In genomic region chr9:99824378-99825157, GRCh38 we compare ENCODE assay signal across 8 cellular contexts. TPM values are rescaled to one million over a fixed set of nuclear protein-coding genes. Genes with fewer than 3 reads are reported as not detected.
DNase-seq lines count a peak whose midpoint lies in the region; ATAC-seq and TF ChIP-seq lines count a peak whose summit lies in the region.

No MANE protein-coding gene starts in this region.

- peaks cover 30 to 73% (median 48%) of the 10 kb centered on the region in 7 donors for H3K4me1 Mint-ChIP-seq in naive thymus-derived CD4-positive, alpha-beta T cell

- no peaks in the 10 kb centered on the region for H3K79me2 ChIP-seq in KMS-11 (ENCODE audit: insufficient read depth, low read depth)

- no peak for ATAC-seq in naive thymus-derived CD4-positive, alpha-beta T cell
- ATAC-seq in GM21447 (IDR thresholded peaks at IDR 0.05; ENCODE audit: unreplicated experiment), result no peak

- peaks cover 0 to 7% (median 0%) of the 10 kb centered on the region in 5 donors for H3K36me3 Mint-ChIP-seq in naive thymus-derived CD4-positive, alpha-beta T cell

- H3K9me3 ChIP-seq in naive thymus-derived CD4-positive, alpha-beta T cell (ENCODE audit: control insufficient read depth in 2 of 3, low read length in 3 of 3), result no peaks in the 10 kb centered on the region
- H3K9me3 ChIP-seq in thymus (ENCODE audit: control insufficient read depth), result peaks cover 2% of the 10 kb centered on the region

- CTCF ChIA-PET in naive thymus-derived CD4-positive, alpha-beta T cell (lab: Charles Lee), result interaction anchor here (0.6 to 1.3 kb wide), 2 partner anchors 14 to 109 kb away, joined by 3 to 4 read pairs; no protein-coding TSS in a partner anchor

- POLR2A ChIA-PET in naive thymus-derived CD4-positive, alpha-beta T cell (lab: Charles Lee), result no interaction called here

- peak overlapping the region; percentile 97 for H3K4me2 ChIP-seq in KMS-11

- DNase-seq in Daoy (ENCODE audit: low read depth) (peak; percentile 55), epidermal melanocyte (ENCODE audit: insufficient read length, low spot score) (peak; percentile 72), NCI-H1092 (lab: John Stamatoyannopoulos, UW) (no peak)
- peak; percentile 33 to 40 for DNase-seq in activated CD8-positive, alpha-beta memory T cell treated with anti-CD3 and anti-CD28 coated beads for 4 hours (ENCODE audit: low read depth in 2 of 2)
- DNase-seq in naive thymus-derived CD4-positive, alpha-beta T cell, result peak; percentile 54 to 77 (median 61)

- peaks cover 0 to 2% (median 0%) of the 10 kb centered on the region in 11 donors for H3K9me3 Mint-ChIP-seq in naive thymus-derived CD4-positive, alpha-beta T cell

- intact Hi-C loops in naive thymus-derived CD4-positive, alpha-beta T cell (cut with micrococcal nuclease), result loop anchor here (1.0 to 10.0 kb wide), 11 partner anchors 43 to 1840 kb away; partner anchors contain the start of genes ANP32B (in 1 of the 2) and TEX10 (in 1 of the 2)

- no peak overlapping the region for H3K9ac ChIP-seq in KMS-11

- H3K27me3 ChIP-seq in KMS-11 (ENCODE audit: insufficient read depth, low read depth) (peaks cover 24% of the 10 kb centered on the region), thymus (ENCODE audit: control insufficient read depth, insufficient read depth) (peaks cover 79% of the 10 kb centered on the region)
- H3K27me3 ChIP-seq in naive thymus-derived CD4-positive, alpha-beta T cell (ENCODE audit: control insufficient read depth in 2 of 2, insufficient read depth in 2 of 2, low read length in 2 of 2), result peaks cover 6 to 21% of the 10 kb centered on the region in 2 donors

- WGBS in thymus, result 2% methylated on average over 56 of the region's 56 CpGs

- no peak overlapping the region for H3K27ac ChIP-seq in KMS-11
- no peak overlapping the region for H3K27ac ChIP-seq in naive thymus-derived CD4-positive, alpha-beta T cell (ENCODE audit: low read depth, low read length)
- no peak overlapping the region for H3K27ac ChIP-seq in thymus (ENCODE audit: low read depth)

- TF ChIP-seq CTCF in KMS-11 (conservative IDR thresholded peaks at IDR 0.05; ENCODE audit: low read depth, low read length), result peak; percentile 59; the same call in 1 of the 2 replicates

- H3K27ac Mint-ChIP-seq in naive thymus-derived CD4-positive, alpha-beta T cell, result peak overlapping the region in 5 of 9 donors; percentile 36 to 99 (median 64)

- H3K36me3 ChIP-seq in KMS-11 (ENCODE audit: insufficient read depth), result no peaks in the 10 kb centered on the region
- no peaks in the 10 kb centered on the region for H3K36me3 ChIP-seq in naive thymus-derived CD4-positive, alpha-beta T cell (ENCODE audit: control insufficient read depth in 2 of 3, insufficient read depth in 3 of 3, low read length in 3 of 3)
- H3K36me3 ChIP-seq in thymus (ENCODE audit: control insufficient read depth, insufficient read depth), result no peaks in the 10 kb centered on the region

- H3K4me1 ChIP-seq in KMS-11 (ENCODE audit: low read depth, poor library complexity, severe bottlenecking) (peaks cover 3% of the 10 kb centered on the region), thymus (ENCODE audit: control insufficient read depth, insufficient read depth, low read length) (peaks cover 23% of the 10 kb centered on the region)
- peaks cover 20 to 41% of the 10 kb centered on the region in 2 donors for H3K4me1 ChIP-seq in naive thymus-derived CD4-positive, alpha-beta T cell (ENCODE audit: control insufficient read depth in 2 of 2, insufficient read depth in 2 of 2, low read length in 2 of 2)

- H3K4me3 ChIP-seq in KMS-11 (IDR thresholded peaks at IDR 0.05; ENCODE audit: insufficient read depth, low read depth, low read length) (no peak overlapping the region), thymus (ENCODE audit: low read length) (peak overlapping the region; percentile 80)
- peak overlapping the region; percentile 85 for H3K4me3 ChIP-seq in naive thymus-derived CD4-positive, alpha-beta T cell (ENCODE audit: low read length)

- H4K20me1 ChIP-seq in KMS-11 (ENCODE audit: insufficient read depth), result no peaks in the 10 kb centered on the region

- H2AFZ ChIP-seq in KMS-11 (ENCODE audit: low read depth), result peak overlapping the region; percentile 95

- peak overlapping the region; percentile 87 to 98 (median 96) for H3K4me3 Mint-ChIP-seq in naive thymus-derived CD4-positive, alpha-beta T cell

- H3K27me3 Mint-ChIP-seq in naive thymus-derived CD4-positive, alpha-beta T cell, result peaks cover 57 to 74% (median 68%) of the 10 kb centered on the region in 5 donors

RNA-seq across cellular contexts. Expression of gene NR4A3, which starts 2.9 kb away (rescaled TPM):
- total RNA-seq in Daoy (2014; rRNA removed; shearing (Covaris generic)), result 0.17 and 0.24 TPM in 2 replicates
- total RNA-seq in naive thymus-derived CD4-positive, alpha-beta T cell, result 10 to 100 TPM in 2 of 5 experiments, 1 to 10 TPM in 1, under 1 TPM in 2; 0.08 to 20.2 (median 5.6) TPM
- not detected for polyA plus RNA-seq in naive thymus-derived CD4-positive, alpha-beta T cell
- polyA plus RNA-seq in thymus, result 13.6 TPM
